Comparison of ENCODE assay signal across 30 cellular contexts in the genomic region with DNA sequence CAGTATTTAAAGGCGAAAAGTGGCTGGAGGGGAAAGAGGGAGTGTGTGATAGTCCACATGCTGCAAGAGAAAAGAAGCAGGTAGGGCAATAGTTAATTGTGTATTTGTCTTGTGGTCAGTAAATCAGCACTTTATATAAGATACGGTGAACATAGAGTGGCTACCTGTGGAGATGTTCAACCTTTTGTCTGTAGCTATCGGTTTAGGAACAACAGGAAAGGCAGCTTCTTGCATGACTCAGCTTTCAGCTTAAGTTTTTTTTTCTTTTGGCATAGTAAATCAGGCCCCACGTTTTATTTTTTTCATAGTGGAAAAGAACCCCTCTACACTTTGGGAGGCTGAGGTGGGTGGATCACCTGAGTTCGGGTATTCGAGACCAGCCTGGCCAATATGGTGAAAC. TPM values are rescaled to one million over a fixed set of nuclear protein-coding genes. Genes with fewer than 3 reads are reported as not detected.
DNase-seq lines count a peak whose midpoint lies in the region; ATAC-seq, FAIRE-seq and TF ChIP-seq lines count a peak whose summit lies in the region.
"Had no signal": no experiment of that assay in that cellular context is flagged by ENCODE, and none has a peak within 500 bp of the region (broad histone marks: within the 10 kb centered on the region; RNA-seq: fewer than 3 reads in every experiment).

No MANE protein-coding gene starts in this region.

- FAIRE-seq in keratinocyte (lab: Jason Lieb, UNC): peak; percentile 20
- FAIRE-seq: colon had no signal

- no peak overlapping the region for H3K27ac ChIP-seq in DND-41 (ENCODE audit: low read length)
- H3K27ac ChIP-seq in PC-9: peak overlapping the region; percentile 71
- no peak overlapping the region for H3K27ac ChIP-seq in keratinocyte (ENCODE audit: control insufficient read depth, insufficient read depth, low read length)
- H3K27ac ChIP-seq: C4-2B, GM23248, parathyroid adenoma, SJCRH30, skin epidermis had no signal

- 0 out of 3 replicates have a peak, but pooled peaks have one; percentile 17 for ATAC-seq in DND-41 (ENCODE audit: insufficient read depth, low read depth)
- ATAC-seq: left lobe of liver; stimulated activated naive CD8-positive, alpha-beta T cell treated with anti-CD3 and anti-CD28 coated beads, Interleukin-15, Interleukin-2, amounts not matched to agents 100 U/mL and 50 U/mL, for 24 hours; T-cell; WTC11 had no signal

- dilution Hi-C loops in keratinocyte (cut with MboI; ENCODE audit: extremely low pct_ligation_motif_present, low sequenced_read_pairs): no loop called here

- TF ChIP-seq CTCF in DND-41 (IDR thresholded peaks at IDR 0.05; ENCODE audit: borderline replicate concordance, extremely low read depth, low read length, poor library complexity, severe bottlenecking) (no peak), PC-9 (conservative IDR thresholded peaks at IDR 0.05) (no peak), keratinocyte (optimal IDR thresholded peaks at IDR 0.05 in 1 of 3, IDR thresholded peaks at IDR 0.05 in 1 of 3, conservative IDR thresholded peaks at IDR 0.05 in 1 of 3; ENCODE audit: extremely low read depth in 1 of 3, insufficient read depth in 2 of 3, low read length in 3 of 3) (no peak)

- H4K20me1 ChIP-seq in DND-41 (ENCODE audit: insufficient read depth, low read length) (no peaks in the 10 kb centered on the region), PC-9 (ENCODE audit: insufficient read depth) (no peaks in the 10 kb centered on the region), keratinocyte (ENCODE audit: control insufficient read depth, extremely low read depth, insufficient read depth, low read length) (no peaks in the 10 kb centered on the region)

- H3K4me3 ChIP-seq in DND-41 (ENCODE audit: low read depth in 1 of 2, low read length in 2 of 2) (no peak overlapping the region), PC-9 (peak overlapping the region; percentile 32; the same call in 1 of the 2 replicates), keratinocyte (ENCODE audit: control insufficient read depth in 2 of 3, extremely low read depth in 1 of 3, insufficient read depth in 2 of 3, low read depth in 1 of 3, low read length in 3 of 3) (no peak overlapping the region)
- H3K4me3 ChIP-seq: GM23248, SJCRH30, skin epidermis had no signal

- no peak overlapping the region for H2AFZ ChIP-seq in DND-41 (ENCODE audit: low read depth, low read length)
- H2AFZ ChIP-seq in PC-9: peak overlapping the region; percentile 74
- H2AFZ ChIP-seq in keratinocyte (ENCODE audit: control insufficient read depth, low read length): peak overlapping the region; percentile 54
- H2AFZ ChIP-seq: GM23248, parathyroid adenoma had no signal

- H3F3A ChIP-seq in PC-9 (ENCODE audit: insufficient read depth, low read depth): peaks cover 10% of the 10 kb centered on the region

- DNase-seq in DMS79 treated with DMSO at 0.1 percent for 48 hours (lab: John Stamatoyannopoulos, UW) (peak; percentile 37), DMS79 (lab: John Stamatoyannopoulos, UW) (no peak), DND-41 (no peak), PC-9 (peak; percentile 28 to 82), keratinocyte (ENCODE audit: low read depth, low spot score) (no peak), NCI-H446 treated with DMSO at 0.1 percent for 48 hours (lab: John Stamatoyannopoulos, UW) (no peak), SIG-M5 treated with dmso at 0.1 percent for 504 hours (lab: John Stamatoyannopoulos, UW; ENCODE audit: unreplicated experiment) (no peak), islet precursor cell (no peak)
- DNase-seq: 8988T; activated CD4-positive, alpha-beta T cell treated with anti-CD3 and anti-CD28 coated beads, Interleukin-2, amount 50 U/mL, for 1 hour; activated effector memory CD4-positive, alpha-beta T cell treated with anti-CD3 and anti-CD28 coated beads, Interleukin-2, amount 50 U/mL, for 16 hours; activated T-cell treated with anti-CD3 and anti-CD28 coated beads, Interleukin-2, amount 50 U/mL, for 1 hour; effector CD4-positive, alpha-beta T cell; erythroblast; glutamatergic neuron; GM23248; mesenchymal stem cell; NCI-H1048; NCI-H2081; NCI-H526; retina; SJCRH30; stimulated activated naive CD8-positive, alpha-beta T cell treated with anti-CD3 and anti-CD28 coated beads, Interleukin-15, Interleukin-2, amounts not matched to agents 100 U/mL and 50 U/mL, for 24 hours; T-cell had no signal

- POLR2A ChIA-PET in PC-9 (lab: Charles Lee; ENCODE audit: unreplicated experiment): interaction anchor here (0.6 kb wide), 2 partner anchors 15 to 1273 kb away, joined by 4 to 5 read pairs; no protein-coding TSS in a partner anchor

- H3K9ac ChIP-seq in DND-41 (ENCODE audit: low read depth, low read length) (no peak overlapping the region), keratinocyte (ENCODE audit: control insufficient read depth, extremely low read depth, insufficient read depth, low read length) (no peak overlapping the region)
- H3K9ac ChIP-seq: GM23248, parathyroid adenoma had no signal

- intact Hi-C loops in PC-9 (cut with micrococcal nuclease; ENCODE audit: unreplicated experiment): no loop called here

- CTCF ChIA-PET in PC-9 (lab: Charles Lee): no interaction called here

- H3K79me2 ChIP-seq in DND-41 (ENCODE audit: insufficient read depth, low read length): no peaks in the 10 kb centered on the region
- no peaks in the 10 kb centered on the region for H3K79me2 ChIP-seq in PC-9 (ENCODE audit: low read depth)
- no peaks in the 10 kb centered on the region for H3K79me2 ChIP-seq in keratinocyte (ENCODE audit: control insufficient read depth, insufficient read depth, low read length)
- H3K79me2 ChIP-seq: parathyroid adenoma had no signal

- BruUV-seq in PC-9 (replicated peaks; lab: Mats Ljungman, UMichigan): no TSS peak

- no peaks in the 10 kb centered on the region for H3K9me1 ChIP-seq in keratinocyte (ENCODE audit: control insufficient read depth, extremely low read depth, insufficient read depth, low read length)

- H3K36me3 ChIP-seq in DND-41 (ENCODE audit: insufficient read depth, low read length) (no peaks in the 10 kb centered on the region), PC-9 (ENCODE audit: low read depth) (no peaks in the 10 kb centered on the region), keratinocyte (ENCODE audit: control insufficient read depth in 2 of 2, extremely low read depth in 1 of 2, insufficient read depth in 2 of 2, low read length in 2 of 2) (no peaks in the 10 kb centered on the region)
- H3K36me3 ChIP-seq: SJCRH30 had no signal

- H3K9me3 ChIP-seq in DND-41 (ENCODE audit: insufficient read depth, low read length, severe bottlenecking) (peaks cover under 1% of the 10 kb centered on the region), PC-9 (ENCODE audit: insufficient read depth, low read depth) (no peaks in the 10 kb centered on the region; the same call in 1 of the 2 replicates), keratinocyte (ENCODE audit: control insufficient read depth, low read depth, low read length) (no peaks in the 10 kb centered on the region)
- H3K9me3 ChIP-seq: SJCRH30 had no signal

- no peak overlapping the region for H3K4me2 ChIP-seq in DND-41 (ENCODE audit: insufficient read depth, low read length)
- H3K4me2 ChIP-seq in PC-9: peak overlapping the region; percentile 70
- H3K4me2 ChIP-seq in keratinocyte (ENCODE audit: control insufficient read depth, extremely low read depth, insufficient read depth, low read depth, low read length): peak overlapping the region; percentile 8

- H3K4me1 ChIP-seq in DND-41 (ENCODE audit: insufficient read depth, low read length) (peaks cover 5% of the 10 kb centered on the region; the same call in 1 of the 2 replicates), PC-9 (replicated peaks; ENCODE audit: insufficient read depth) (peaks cover 37% of the 10 kb centered on the region), keratinocyte (ENCODE audit: control insufficient read depth, extremely low read depth, insufficient read depth, low read length) (peaks cover 7% of the 10 kb centered on the region)
- H3K4me1 ChIP-seq: parathyroid adenoma, SJCRH30 had no signal

- no peaks in the 10 kb centered on the region for H3K27me3 ChIP-seq in DND-41 (ENCODE audit: insufficient read depth, low read length, poor library complexity)
- no peaks in the 10 kb centered on the region for H3K27me3 ChIP-seq in PC-9 (ENCODE audit: insufficient read depth, low read depth)
- no peaks in the 10 kb centered on the region for H3K27me3 ChIP-seq in keratinocyte (ENCODE audit: control insufficient read depth, extremely low read depth, insufficient read depth, low read length)
- H3K27me3 ChIP-seq: SJCRH30 had no signal

- no peaks in the 10 kb centered on the region for H3K9me2 ChIP-seq in PC-9 (ENCODE audit: insufficient read depth)

RNA-seq across cellular contexts. Expression of gene MTPN, which starts 14.2 kb away (rescaled TPM):
- total RNA-seq in PC-9 (2021): 181 and 212 TPM in 2 replicates
- polyA plus RNA-seq in keratinocyte: 94.2 to 151 TPM (median 125 TPM) in 3 replicates
- polyA plus RNA-seq in keratinocyte (2011; ENCODE audit: low read depth): 11.0 TPM
- polyA plus RNA-seq in keratinocyte (2011; cell fraction: cytosol; rRNA removed): 128 and 204 TPM in 2 replicates
- polyA plus RNA-seq in keratinocyte (2011; cell fraction: nucleus; rRNA removed): 60.2 and 75.3 TPM in 2 replicates
- 69.9 and 137 TPM in 2 replicates for polyA plus RNA-seq in keratinocyte (2012; ENCODE audit: low replicate concordance)
- 68.8 to 159 TPM (median 98.2 TPM) in 3 replicates for polyA minus RNA-seq in keratinocyte
- polyA minus RNA-seq in keratinocyte (2011; cell fraction: cytosol; rRNA and poly(A)+ RNA removed): 222 TPM
- polyA minus RNA-seq in keratinocyte (2011; cell fraction: nucleus; rRNA and poly(A)+ RNA removed): 105 and 112 TPM in 2 replicates

Comparison
In these comparisons a context has a peak if more than half of its experiments do, and no peak if none do; other contexts are left out.
1. DNase-seq: peak in DMS79 treated with DMSO at 0.1 percent for 48 hours (single experiment) and PC-9 (2 of 2); none in DMS79 (single experiment), DND-41 (single experiment), keratinocyte (single experiment), NCI-H446 treated with DMSO at 0.1 percent for 48 hours (single experiment), SIG-M5 treated with dmso at 0.1 percent for 504 hours (single experiment) and islet precursor cell (single experiment).